8 cellular contexts compared by ENCODE assay signal in the genomic region with DNA sequence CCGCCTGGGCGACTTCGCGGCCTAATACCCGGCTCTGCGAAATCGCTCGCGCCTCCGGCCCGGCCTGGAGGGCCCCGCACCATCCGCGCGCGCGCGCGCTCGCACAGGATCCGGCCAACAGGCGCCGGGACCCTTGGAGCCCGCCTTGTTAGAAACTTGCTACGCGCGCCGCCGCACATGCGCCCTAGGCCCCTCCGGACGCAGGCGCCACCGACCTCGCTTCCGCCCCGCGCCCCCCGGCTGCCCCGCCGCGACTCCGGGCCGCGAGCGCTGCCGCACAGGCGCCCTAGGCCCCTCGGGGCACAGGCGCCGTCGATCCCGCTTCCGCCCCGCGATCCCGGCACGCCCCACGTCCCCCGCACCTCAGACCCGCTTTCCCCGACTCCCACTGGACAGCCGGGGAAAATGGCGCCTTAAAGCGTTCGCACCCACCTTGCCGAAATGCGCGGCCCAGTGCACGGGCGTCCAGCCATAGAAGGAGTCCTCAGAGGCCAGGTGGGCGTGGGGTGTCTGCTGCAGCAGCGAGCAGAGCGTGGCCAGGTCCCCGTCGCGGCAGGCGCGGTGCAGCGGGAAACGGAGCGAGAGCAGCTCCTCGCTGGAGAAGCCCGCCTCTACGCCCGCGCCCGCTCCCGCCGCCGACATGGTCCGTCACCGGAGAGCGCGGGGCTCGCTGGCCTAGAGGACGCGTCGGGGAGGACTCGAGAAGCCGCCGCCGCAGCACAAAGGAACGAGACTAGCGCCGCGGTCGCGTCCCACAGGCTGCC. TPM values are rescaled to one million over a fixed set of nuclear protein-coding genes. Genes with fewer than 3 reads are reported as not detected.
A peak's percentile ranks its signal among the peaks of the same experiment; 100 is the strongest.
DNase-seq lines count a peak whose midpoint lies in the region; ATAC-seq and TF ChIP-seq lines count a peak whose summit lies in the region.

No MANE protein-coding gene starts in this region.

- H3K36me3 ChIP-seq in HUES6 (ENCODE audit: control insufficient read depth, insufficient read depth, low read length) (peaks cover 19% of the 10 kb centered on the region), neuronal stem cell (replicated peaks in 1 of 2; ENCODE audit: control insufficient read depth in 2 of 2, insufficient read depth in 2 of 2, low read length in 2 of 2) (peaks cover 2 to 26% of the 10 kb centered on the region in 2 donors), subcutaneous abdominal adipose tissue (ENCODE audit: control insufficient read depth in 5 of 5, insufficient read depth in 5 of 5, low read length in 5 of 5) (peaks cover 0 to 10% (median 6%) of the 10 kb centered on the region in 5 donors)

- H3K9me3 ChIP-seq in HUES6 (ENCODE audit: control insufficient read depth, insufficient read depth, low read depth, low read length) (no peaks in the 10 kb centered on the region), neuronal stem cell (replicated peaks in 1 of 2; ENCODE audit: control insufficient read depth in 2 of 2, insufficient read depth in 1 of 2, low read depth in 1 of 2, low read length in 2 of 2) (no peaks in the 10 kb centered on the region), subcutaneous abdominal adipose tissue (ENCODE audit: control insufficient read depth in 5 of 5, low read length in 5 of 5) (no peaks in the 10 kb centered on the region)

- peak overlapping the region; percentile 86 for H4K8ac ChIP-seq in neuronal stem cell (ENCODE audit: low read depth, low read length)

- peak overlapping the region; percentile 100 for H3K18ac ChIP-seq in neuronal stem cell (ENCODE audit: low read length)

- peak overlapping the region; percentile 100 for H3K4ac ChIP-seq in neuronal stem cell (ENCODE audit: low read length)

- H3K4me1 ChIP-seq in HUES6 (ENCODE audit: control insufficient read depth, insufficient read depth, low read length): peaks cover 21% of the 10 kb centered on the region
- peaks cover 10 to 13% of the 10 kb centered on the region in 2 donors for H3K4me1 ChIP-seq in neuronal stem cell (ENCODE audit: control insufficient read depth in 2 of 2, insufficient read depth in 1 of 2, low read depth in 1 of 2, low read length in 2 of 2)
- H3K4me1 ChIP-seq in subcutaneous abdominal adipose tissue (ENCODE audit: control insufficient read depth in 5 of 5, insufficient read depth in 5 of 5, low read length in 5 of 5): peaks cover 0 to 48% (median 37%) of the 10 kb centered on the region in 5 donors

- H2BK120ac ChIP-seq in neuronal stem cell (ENCODE audit: low read depth, low read length): peak overlapping the region; percentile 98

- TF ChIP-seq POLR2A in Raji (IDR thresholded peaks at IDR 0.05; ENCODE audit: insufficient read depth, low read depth, low read length): peak; percentile 62

- peak; percentile 80 for DNase-seq in DMS79 treated with DMSO at 0.1 percent for 48 hours (lab: John Stamatoyannopoulos, UW)
- peak; percentile 68 for DNase-seq in activated gamma-delta T cell (lab: John Stamatoyannopoulos, UW)
- peak; percentile 62 for DNase-seq in foreskin melanocyte
- peak; percentile 74 for DNase-seq in neuronal stem cell (ENCODE audit: low spot score)

- H3K27me3 ChIP-seq in HUES6 (ENCODE audit: control insufficient read depth, insufficient read depth, low read length): no peaks in the 10 kb centered on the region
- no peaks in the 10 kb centered on the region for H3K27me3 ChIP-seq in neuronal stem cell (ENCODE audit: control insufficient read depth in 3 of 3, insufficient read depth in 3 of 3, low read depth in 1 of 3, low read length in 3 of 3)
- no peaks in the 10 kb centered on the region for H3K27me3 ChIP-seq in subcutaneous abdominal adipose tissue (ENCODE audit: control insufficient read depth in 5 of 5, insufficient read depth in 4 of 5, low read length in 5 of 5)

- no CpG with 5 or more reads among the region's 109 CpGs for WGBS in neuronal stem cell (ENCODE audit: extremely low coverage in 2 of 2, insufficient read length in 2 of 2, insufficient replicate concordance in 1 of 2), 2 donors

- peak overlapping the region; percentile 96 for H3K14ac ChIP-seq in neuronal stem cell (ENCODE audit: low read length)

- ATAC-seq in GM21423 (IDR thresholded peaks at IDR 0.05; ENCODE audit: unreplicated experiment): peak; percentile 33

- H3K9ac ChIP-seq in HUES6 (ENCODE audit: low read length) (peak overlapping the region; percentile 98), neuronal stem cell (ENCODE audit: low read depth, low read length, poor library complexity) (peak overlapping the region; percentile 100), subcutaneous abdominal adipose tissue (ENCODE audit: low read length in 5 of 5) (peak overlapping the region in 4 of 5 donors; percentile 94 to 97 (median 97))

- H3K4me3 ChIP-seq in HUES6 (ENCODE audit: low read depth, low read length) (peak overlapping the region; percentile 97), neuronal stem cell (ENCODE audit: low read length in 2 of 2) (peak overlapping the region; percentile 97 to 100), subcutaneous abdominal adipose tissue (ENCODE audit: low read depth in 1 of 5, low read length in 5 of 5) (peak overlapping the region in 4 of 5 donors; percentile 85 to 99 (median 92))

- H2BK15ac ChIP-seq in neuronal stem cell (ENCODE audit: low read length): peak overlapping the region; percentile 99

- H3K23ac ChIP-seq in neuronal stem cell (ENCODE audit: low read depth, low read length, poor library complexity): peak overlapping the region; percentile 99

- H4K91ac ChIP-seq in neuronal stem cell (ENCODE audit: low read depth, low read length, poor library complexity): peak overlapping the region; percentile 100

- peak overlapping the region; percentile 97 for H2BK12ac ChIP-seq in neuronal stem cell (ENCODE audit: low read length)

- H3K79me1 ChIP-seq in neuronal stem cell (ENCODE audit: low read depth, low read length): peaks cover 3% of the 10 kb centered on the region

- H3K27ac ChIP-seq in HUES6 (ENCODE audit: low read depth, low read length): peak overlapping the region; percentile 99
- H3K27ac ChIP-seq in neuronal stem cell (replicated peaks; ENCODE audit: low read length): peak overlapping the region; percentile 99
- H3K27ac ChIP-seq in subcutaneous abdominal adipose tissue (ENCODE audit: low read depth, low read length): peak overlapping the region; percentile 99

- H2BK5ac ChIP-seq in neuronal stem cell (ENCODE audit: low read length): peak overlapping the region; percentile 99

- peak overlapping the region; percentile 99 for H2AK5ac ChIP-seq in neuronal stem cell (ENCODE audit: low read depth, low read length)

- H2AFZ ChIP-seq in neuronal stem cell (ENCODE audit: low read length): peak overlapping the region; percentile 94

- peak overlapping the region; percentile 63 for H3K4me2 ChIP-seq in neuronal stem cell (ENCODE audit: insufficient read depth, low read length, poor library complexity, severe bottlenecking)

RNA-seq across cellular contexts. Expression of gene ANKRD10, which starts 0.4 kb away (rescaled TPM):
- polyA plus RNA-seq in neuronal stem cell (2013, experiment 1 of 2): 91.9 TPM
- 92.3 TPM for polyA plus RNA-seq in neuronal stem cell (2013, experiment 2 of 2)

Comparison
In these comparisons a context has a peak if more than half of its experiments do, and no peak if none do; other contexts are left out.
1. Peak in every context shown above with its lines: DNase-seq, ATAC-seq, H3K4me3 ChIP-seq and H3K27ac ChIP-seq.